Comparison of ENCODE assay signal across 9 cellular contexts in the genomic region with DNA sequence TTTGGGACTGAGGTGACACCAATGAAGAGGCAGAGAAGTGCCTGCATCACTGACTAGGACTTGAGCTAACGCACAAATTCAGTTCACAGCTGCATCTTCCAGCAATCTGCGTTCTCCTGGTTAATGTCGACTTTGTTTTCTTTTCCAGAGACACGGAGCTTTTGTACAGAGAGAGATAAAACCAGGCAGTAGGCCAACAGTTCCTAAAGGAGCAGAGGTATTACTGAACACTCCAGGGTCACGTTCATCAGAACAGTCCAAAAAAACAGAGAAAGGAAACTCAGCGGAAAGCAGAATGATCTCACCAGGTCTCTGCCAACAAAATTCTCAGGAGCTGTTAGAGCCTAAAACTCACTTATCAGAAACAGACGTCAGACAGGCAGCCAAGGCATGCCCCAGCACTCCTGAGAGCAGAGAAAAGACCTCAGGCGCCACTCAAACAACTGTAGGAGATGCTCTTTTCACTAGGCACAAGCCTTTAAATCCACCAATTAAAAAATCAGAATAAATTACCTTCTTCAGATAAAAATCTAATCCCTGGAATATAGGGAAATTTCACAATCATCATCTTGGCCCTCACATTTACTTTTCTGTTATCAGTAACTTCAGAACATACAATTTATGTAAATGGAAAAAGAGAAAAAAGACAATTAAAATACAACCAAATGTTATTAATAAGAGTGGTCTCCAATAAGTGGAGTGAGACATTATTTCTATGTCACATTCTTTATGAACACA.
DNase-seq lines count a peak whose midpoint lies in the region; ATAC-seq and TF ChIP-seq lines count a peak whose summit lies in the region.
"Had no signal": no experiment of that assay in that cellular context is flagged by ENCODE, and none has a peak within 500 bp of the region (broad histone marks: within the 10 kb centered on the region; RNA-seq: fewer than 3 reads in every experiment).

No MANE protein-coding gene starts in this region.

- no peaks in the 10 kb centered on the region for H3K27me3 ChIP-seq in hepatocyte

- H3K27ac ChIP-seq in hepatocyte, result peak overlapping the region; percentile 69

- TF ChIP-seq CTCF in astrocyte of the cerebellum (IDR thresholded peaks at IDR 0.05; ENCODE audit: low read depth, low read length, missing control alignments) (no peak), hepatocyte (IDR thresholded peaks at IDR 0.05; ENCODE audit: poor library complexity) (no peak)

- H3K79me2 ChIP-seq in hepatocyte, result no peaks in the 10 kb centered on the region

- H3K4me3 ChIP-seq in astrocyte of the cerebellum (ENCODE audit: low read depth, low read length) (no peak overlapping the region), hepatocyte (no peak overlapping the region), skeletal muscle cell (ENCODE audit: low read depth, low read length) (peak overlapping the region; percentile 20)

- WGBS in hepatocyte (ENCODE audit: low lambda C conversion rate, missing lambda C conversion rate), result 34% methylated on average over 8 of the region's 8 CpGs

- H3K36me3 ChIP-seq in hepatocyte (replicated peaks; ENCODE audit: insufficient read depth, low read depth), result no peaks in the 10 kb centered on the region

- peak overlapping the region; percentile 2 for H2AFZ ChIP-seq in hepatocyte

- H3K9me2 ChIP-seq in hepatocyte (replicated peaks; ENCODE audit: insufficient read depth), result no peaks in the 10 kb centered on the region

- H3K9me3 ChIP-seq in hepatocyte (ENCODE audit: low read depth), result no peaks in the 10 kb centered on the region

- H4K20me1 ChIP-seq in hepatocyte (ENCODE audit: insufficient read depth, poor library complexity, severe bottlenecking), result no peaks in the 10 kb centered on the region

- peak; percentile 62 for DNase-seq in G401 (ENCODE audit: low spot score)
- DNase-seq in astrocyte of the cerebellum (ENCODE audit: low read depth), result peak; percentile 23
- peak; percentile 58 for DNase-seq in hepatocyte (ENCODE audit: low spot score)
- peak; percentile 71 for DNase-seq in skeletal muscle cell (ENCODE audit: low read depth)
- DNase-seq in stimulated activated CD4-positive, alpha-beta T cell treated with anti-CD3 and anti-CD28 coated beads, Interleukin-1b, Interleukin-23, amount 100 ng/mL, for 48 hours, result no peak
- DNase-seq: NCI-H2081 treated with DMSO at 0.1 percent for 48 hours had no signal

- no peaks in the 10 kb centered on the region for H3K4me1 ChIP-seq in hepatocyte (ENCODE audit: insufficient read depth)

- in situ Hi-C loops in G401 (cut with HindIII; ENCODE audit: low sequenced_read_pairs) (no loop called here), astrocyte of the cerebellum (cut with HindIII; ENCODE audit: low sequenced_read_pairs) (no loop called here)

- no peak for ATAC-seq in GM19452 (IDR thresholded peaks at IDR 0.05; ENCODE audit: unreplicated experiment)
- ATAC-seq in GM21528 (IDR thresholded peaks at IDR 0.05; ENCODE audit: low FRiP score, unreplicated experiment), result no peak
- ATAC-seq in HG03354 (IDR thresholded peaks at IDR 0.05; ENCODE audit: poor library complexity, severe bottlenecking, unreplicated experiment), result no peak

- H3K4me2 ChIP-seq in hepatocyte, result peak overlapping the region; percentile 54
